ENCODE assay signal across 22 cellular contexts in the genomic region with DNA sequence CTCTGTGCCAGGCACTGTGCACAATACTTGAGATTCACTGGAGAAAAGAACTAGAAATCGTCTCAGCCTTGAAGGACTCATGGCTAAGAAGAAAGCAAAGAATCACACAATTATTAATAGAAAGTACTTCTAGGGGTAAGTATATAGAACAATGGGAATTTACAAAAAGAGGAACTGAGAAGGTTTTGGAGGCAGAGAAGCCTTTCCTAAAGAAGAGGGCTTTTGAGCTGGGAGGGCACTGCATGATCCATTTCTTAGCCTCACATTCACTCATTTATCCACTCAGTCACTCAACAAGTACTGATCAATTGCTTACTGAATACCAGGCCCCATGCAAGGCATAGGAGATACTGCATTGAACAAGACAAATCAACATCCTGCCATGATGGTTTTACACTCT.
A peak's percentile ranks its signal among the peaks of the same experiment; 100 is the strongest.
DNase-seq lines count a peak whose midpoint lies in the region; ATAC-seq, FAIRE-seq and TF ChIP-seq lines count a peak whose summit lies in the region.
"Had no signal": no experiment of that assay in that cellular context is flagged by ENCODE, and none has a peak within 500 bp of the region (broad histone marks: within the 10 kb centered on the region; RNA-seq: fewer than 3 reads in every experiment).

No MANE protein-coding gene starts in this region.

- RAD21 ChIA-PET in GM12878 (lab: Charles Lee; ENCODE audit: unreplicated experiment): no interaction called here

- no peaks in the 10 kb centered on the region for H3K4me1 ChIP-seq in GM12878 (ENCODE audit: control insufficient read depth, insufficient read depth, low read length)
- H3K4me1 ChIP-seq: BE2C, BLaER1 had no signal

- no peaks in the 10 kb centered on the region for H3K9me3 ChIP-seq in GM12878 (replicated peaks; ENCODE audit: control insufficient read depth, insufficient read depth, low read length)
- H3K9me3 ChIP-seq: BE2C, BLaER1 had no signal

- POLR2A ChIA-PET in GM12878 (lab: Charles Lee): no interaction called here

- SMC1A ChIA-PET in GM12878 (lab: Charles Lee; ENCODE audit: uncharacterized antibody, unreplicated experiment): no interaction called here

- no peak overlapping the region for H3K4me3 ChIP-seq in GM12878
- H3K4me3 ChIP-seq in dorsolateral prefrontal cortex: no peak overlapping the region
- H3K4me3 ChIP-seq: BLaER1 had no signal

- ATAC-seq in GM12878 (no peak), HG03025 (IDR thresholded peaks at IDR 0.05; ENCODE audit: low FRiP score, unreplicated experiment) (no peak)

- no peak for FAIRE-seq in GM12878 (lab: Jason Lieb, UNC)
- FAIRE-seq: A204.1, G401.6, GM19239 had no signal

- no peaks in the 10 kb centered on the region for H4K20me1 ChIP-seq in GM12878 (ENCODE audit: control insufficient read depth, insufficient read depth)
- H4K20me1 ChIP-seq: BLaER1 had no signal

- in situ Hi-C loops in GM12878 (cut with MboI): no loop called here

- H3K27me3 ChIP-seq in GM12878 (replicated peaks in 1 of 2; ENCODE audit: control insufficient read depth in 2 of 2, insufficient read depth in 2 of 2, low read length in 1 of 2): no peaks in the 10 kb centered on the region
- H3K27me3 ChIP-seq in dorsolateral prefrontal cortex: peaks cover 0 to 18% (median 0%) of the 10 kb centered on the region in 45 donors
- H3K27me3 ChIP-seq: BE2C, BLaER1 had no signal

- no peak for TF ChIP-seq RAD21 in GM12878 (IDR thresholded peaks at IDR 0.05; ENCODE audit: insufficient read depth, low read depth, low read length)

- intact Hi-C loops in GM12878 (cut with micrococcal nuclease; ENCODE audit: unreplicated experiment): no loop called here
- intact Hi-C loops in dorsolateral prefrontal cortex (cut with DNase I): no loop called here

- no peak overlapping the region for H3K4me2 ChIP-seq in GM12878 (ENCODE audit: control insufficient read depth, insufficient read depth)
- H3K4me2 ChIP-seq: BLaER1 had no signal

- no peaks in the 10 kb centered on the region for H3K79me2 ChIP-seq in GM12878 (ENCODE audit: control insufficient read depth, insufficient read depth, low read length)

- TF ChIP-seq POLR2A in GM12878 (IDR thresholded peaks at IDR 0.05; ENCODE audit: low read depth, low read length): no peak

- no peak overlapping the region for H3K27ac ChIP-seq in GM12878 (ENCODE audit: control insufficient read depth, insufficient read depth)
- H3K27ac ChIP-seq in dorsolateral prefrontal cortex: no peak overlapping the region
- H3K27ac ChIP-seq: BLaER1 had no signal

- 0% methylated on average over 1 of the region's 1 CpG for WGBS in GM12878 (ENCODE audit: insufficient coverage, insufficient replicate concordance, low lambda C conversion rate, missing lambda C conversion rate)

- no peak overlapping the region for H2AFZ ChIP-seq in GM12878 (ENCODE audit: control insufficient read depth, low read depth, low read length)

- peak; percentile 1 for DNase-seq in MV-4-11 (lab: John Stamatoyannopoulos, UW)
- no peak for DNase-seq in GM12878 (ENCODE audit: low read depth, low spot score)
- DNase-seq in dorsolateral prefrontal cortex: no peak
- DNase-seq in NAMALWA (ENCODE audit: low spot score): no peak
- DNase-seq: 8988T; ACHN; BE2C; C1 segment of cervical spinal cord; CD4-positive, alpha-beta memory T cell; CD4-positive, CD25-positive, alpha-beta regulatory T cell; CD8-positive, alpha-beta memory T cell; COR-L47; DMS 273 treated with DMSO at 0.1 percent for 48 hours; DMS153; DMS53; DMS79; GF-D8 had no signal

- TF ChIP-seq EP300 in GM12878 (IDR thresholded peaks at IDR 0.05; ENCODE audit: borderline replicate concordance in 1 of 2, control insufficient read depth in 1 of 2, low read depth in 2 of 2, low read length in 2 of 2): no peak

- no peaks in the 10 kb centered on the region for H3K36me3 ChIP-seq in GM12878 (ENCODE audit: control insufficient read depth in 2 of 2, insufficient read depth in 2 of 2, low read length in 1 of 2)
- H3K36me3 ChIP-seq: BE2C, BLaER1 had no signal

- CTCF ChIA-PET in GM12878 (lab: Yijun Ruan, JAX): no interaction called here

- TF ChIP-seq CTCF in GM12878 (IDR thresholded peaks at IDR 0.05 in 2 of 3, conservative IDR thresholded peaks at IDR 0.05 in 1 of 3; ENCODE audit: control insufficient read depth in 2 of 3, extremely low read depth in 1 of 3, insufficient read depth in 1 of 3, low read depth in 3 of 3, low read length in 3 of 3): no peak
- TF ChIP-seq CTCF in dorsolateral prefrontal cortex (IDR thresholded peaks at IDR 0.05 in 54 of 56, conservative IDR thresholded peaks at IDR 0.05 in 2 of 56; ENCODE audit: low read depth in 1 of 56, partially characterized antibody in 56 of 56): no peak

- H3K9ac ChIP-seq in GM12878 (ENCODE audit: control insufficient read depth, insufficient read depth, low read length): no peak overlapping the region
- H3K9ac ChIP-seq: BLaER1 had no signal

- BruUV-seq in GM12878 (replicated peaks; lab: Mats Ljungman, UMichigan): no TSS peak

TF ChIP-seq in GM12878, 131 proteins besides CTCF, POLR2A, EP300 and RAD21:
- TF ChIP-seq BHLHE40 (IDR thresholded peaks at IDR 0.05; ENCODE audit: borderline replicate concordance in 1 of 2, low read depth in 2 of 2, low read length in 1 of 2): no peak
- TF ChIP-seq, protein P1, sequence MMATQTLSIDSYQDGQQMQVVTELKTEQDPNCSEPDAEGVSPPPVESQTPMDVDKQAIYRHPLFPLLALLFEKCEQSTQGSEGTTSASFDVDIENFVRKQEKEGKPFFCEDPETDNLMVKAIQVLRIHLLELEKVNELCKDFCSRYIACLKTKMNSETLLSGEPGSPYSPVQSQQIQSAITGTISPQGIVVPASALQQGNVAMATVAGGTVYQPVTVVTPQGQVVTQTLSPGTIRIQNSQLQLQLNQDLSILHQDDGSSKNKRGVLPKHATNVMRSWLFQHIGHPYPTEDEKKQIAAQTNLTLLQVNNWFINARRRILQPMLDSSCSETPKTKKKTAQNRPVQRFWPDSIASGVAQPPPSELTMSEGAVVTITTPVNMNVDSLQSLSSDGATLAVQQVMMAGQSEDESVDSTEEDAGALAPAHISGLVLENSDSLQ (IDR thresholded peaks at IDR 0.05): no peak
- TF ChIP-seq JUNB (IDR thresholded peaks at IDR 0.05): no peak
- peak; percentile 64 for TF ChIP-seq SPI1 (IDR thresholded peaks at IDR 0.05; ENCODE audit: borderline replicate concordance, insufficient read depth, low read depth, low read length)
